1 cellular context compared by ENCODE assay signal in the genomic region with DNA sequence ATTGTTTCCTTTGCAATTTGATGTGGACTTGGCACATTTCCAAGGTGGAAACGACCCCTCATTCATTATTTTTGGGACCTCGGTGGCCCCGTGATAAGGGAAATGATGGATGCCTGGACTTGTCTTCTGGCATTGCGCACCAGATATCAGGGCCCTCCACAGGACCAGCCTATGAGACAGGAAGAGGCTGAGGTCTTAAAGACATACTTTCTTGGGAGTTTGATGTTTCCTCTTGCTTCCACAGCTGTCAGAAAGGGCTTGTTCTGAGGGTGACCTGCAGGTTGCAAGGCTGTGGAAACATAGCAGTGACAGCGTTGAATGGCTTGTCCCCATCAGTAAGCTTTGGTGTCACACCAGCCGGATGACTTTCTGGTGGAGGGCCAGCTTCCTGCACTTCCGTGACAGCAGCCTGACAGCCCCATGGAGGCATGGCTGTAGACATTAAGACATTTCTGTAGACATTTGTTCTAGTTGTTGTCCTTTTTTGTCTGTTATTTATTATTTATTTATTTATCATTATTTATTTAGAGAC.
TF ChIP-seq lines count a peak whose summit lies in the region.

No MANE protein-coding gene starts in this region.

TF ChIP-seq in GM12878, 131 proteins besides CTCF, POLR2A, EP300 and RAD21:
- TF ChIP-seq, protein P1, sequence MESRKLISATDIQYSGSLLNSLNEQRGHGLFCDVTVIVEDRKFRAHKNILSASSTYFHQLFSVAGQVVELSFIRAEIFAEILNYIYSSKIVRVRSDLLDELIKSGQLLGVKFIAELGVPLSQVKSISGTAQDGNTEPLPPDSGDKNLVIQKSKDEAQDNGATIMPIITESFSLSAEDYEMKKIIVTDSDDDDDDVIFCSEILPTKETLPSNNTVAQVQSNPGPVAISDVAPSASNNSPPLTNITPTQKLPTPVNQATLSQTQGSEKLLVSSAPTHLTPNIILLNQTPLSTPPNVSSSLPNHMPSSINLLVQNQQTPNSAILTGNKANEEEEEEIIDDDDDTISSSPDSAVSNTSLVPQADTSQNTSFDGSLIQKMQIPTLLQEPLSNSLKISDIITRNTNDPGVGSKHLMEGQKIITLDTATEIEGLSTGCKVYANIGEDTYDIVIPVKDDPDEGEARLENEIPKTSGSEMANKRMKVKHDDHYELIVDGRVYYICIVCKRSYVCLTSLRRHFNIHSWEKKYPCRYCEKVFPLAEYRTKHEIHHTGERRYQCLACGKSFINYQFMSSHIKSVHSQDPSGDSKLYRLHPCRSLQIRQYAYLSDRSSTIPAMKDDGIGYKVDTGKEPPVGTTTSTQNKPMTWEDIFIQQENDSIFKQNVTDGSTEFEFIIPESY (IDR thresholded peaks at IDR 0.05) = 0 out of 2 replicates have a peak, but pooled peaks have one; percentile 38
- TF ChIP-seq, protein P2, sequence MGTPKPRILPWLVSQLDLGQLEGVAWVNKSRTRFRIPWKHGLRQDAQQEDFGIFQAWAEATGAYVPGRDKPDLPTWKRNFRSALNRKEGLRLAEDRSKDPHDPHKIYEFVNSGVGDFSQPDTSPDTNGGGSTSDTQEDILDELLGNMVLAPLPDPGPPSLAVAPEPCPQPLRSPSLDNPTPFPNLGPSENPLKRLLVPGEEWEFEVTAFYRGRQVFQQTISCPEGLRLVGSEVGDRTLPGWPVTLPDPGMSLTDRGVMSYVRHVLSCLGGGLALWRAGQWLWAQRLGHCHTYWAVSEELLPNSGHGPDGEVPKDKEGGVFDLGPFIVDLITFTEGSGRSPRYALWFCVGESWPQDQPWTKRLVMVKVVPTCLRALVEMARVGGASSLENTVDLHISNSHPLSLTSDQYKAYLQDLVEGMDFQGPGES (IDR thresholded peaks at IDR 0.05) = no peak
